1 cellular context compared by ENCODE assay signal in the genomic region with DNA sequence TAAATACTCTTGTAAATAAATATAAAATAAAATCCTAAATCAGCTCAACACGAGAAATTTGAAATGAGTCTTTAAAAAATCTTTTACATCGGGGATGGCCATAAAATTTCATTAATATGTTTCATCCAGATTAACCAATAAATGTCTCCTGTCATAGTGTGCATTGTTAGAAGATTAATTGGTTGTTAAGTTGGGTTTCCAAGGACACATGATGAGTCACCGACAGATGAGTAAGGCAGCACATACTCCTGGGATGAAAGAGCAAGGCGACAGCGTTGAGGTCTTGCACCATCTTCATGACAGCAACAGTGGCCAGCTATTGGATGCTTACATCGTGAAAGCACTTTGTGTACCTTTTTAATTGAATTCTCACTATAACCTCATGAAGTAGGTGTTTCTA.
A peak's percentile ranks its signal among the peaks of the same experiment; 100 is the strongest.
TF ChIP-seq lines count a peak whose summit lies in the region.

No MANE protein-coding gene starts in this region.

TF ChIP-seq in HEK293, 187 proteins besides CTCF, POLR2A, EP300 and RAD21 (continued from another document):
- TF ChIP-seq TCF7L2 (IDR thresholded peaks at IDR 0.05; ENCODE audit: borderline replicate concordance, low read depth, low read length) (0 out of 2 replicates have a peak, but pooled peaks have one; percentile 20), ZNF660 (tag by site-specific recombination; IDR thresholded peaks at IDR 0.05) (peak; percentile 51; the same call in 1 of the 2 replicates), GLIS1 (tag by site-specific recombination; IDR thresholded peaks at IDR 0.05) (no peak), FEZF1 (tag by site-specific recombination; IDR thresholded peaks at IDR 0.05) (no peak), ZNF549 (tag by site-specific recombination; IDR thresholded peaks at IDR 0.05) (no peak), ZEB2 (tag by site-specific recombination; IDR thresholded peaks at IDR 0.05) (0 out of 2 replicates have a peak, but pooled peaks have one; percentile 39), ZNF792 (tag by site-specific recombination; IDR thresholded peaks at IDR 0.05) (no peak), MEIS1 (CRISPR knock-in tag; IDR thresholded peaks at IDR 0.05; ENCODE audit: borderline replicate concordance) (peak; percentile 86; the same call in 1 of the 2 replicates), IKZF3 (tag by site-specific recombination; IDR thresholded peaks at IDR 0.05) (no peak), ZNF76 (tag by site-specific recombination; IDR thresholded peaks at IDR 0.05; ENCODE audit: borderline replicate concordance, low read depth) (no peak)
- TF ChIP-seq, protein P1, sequence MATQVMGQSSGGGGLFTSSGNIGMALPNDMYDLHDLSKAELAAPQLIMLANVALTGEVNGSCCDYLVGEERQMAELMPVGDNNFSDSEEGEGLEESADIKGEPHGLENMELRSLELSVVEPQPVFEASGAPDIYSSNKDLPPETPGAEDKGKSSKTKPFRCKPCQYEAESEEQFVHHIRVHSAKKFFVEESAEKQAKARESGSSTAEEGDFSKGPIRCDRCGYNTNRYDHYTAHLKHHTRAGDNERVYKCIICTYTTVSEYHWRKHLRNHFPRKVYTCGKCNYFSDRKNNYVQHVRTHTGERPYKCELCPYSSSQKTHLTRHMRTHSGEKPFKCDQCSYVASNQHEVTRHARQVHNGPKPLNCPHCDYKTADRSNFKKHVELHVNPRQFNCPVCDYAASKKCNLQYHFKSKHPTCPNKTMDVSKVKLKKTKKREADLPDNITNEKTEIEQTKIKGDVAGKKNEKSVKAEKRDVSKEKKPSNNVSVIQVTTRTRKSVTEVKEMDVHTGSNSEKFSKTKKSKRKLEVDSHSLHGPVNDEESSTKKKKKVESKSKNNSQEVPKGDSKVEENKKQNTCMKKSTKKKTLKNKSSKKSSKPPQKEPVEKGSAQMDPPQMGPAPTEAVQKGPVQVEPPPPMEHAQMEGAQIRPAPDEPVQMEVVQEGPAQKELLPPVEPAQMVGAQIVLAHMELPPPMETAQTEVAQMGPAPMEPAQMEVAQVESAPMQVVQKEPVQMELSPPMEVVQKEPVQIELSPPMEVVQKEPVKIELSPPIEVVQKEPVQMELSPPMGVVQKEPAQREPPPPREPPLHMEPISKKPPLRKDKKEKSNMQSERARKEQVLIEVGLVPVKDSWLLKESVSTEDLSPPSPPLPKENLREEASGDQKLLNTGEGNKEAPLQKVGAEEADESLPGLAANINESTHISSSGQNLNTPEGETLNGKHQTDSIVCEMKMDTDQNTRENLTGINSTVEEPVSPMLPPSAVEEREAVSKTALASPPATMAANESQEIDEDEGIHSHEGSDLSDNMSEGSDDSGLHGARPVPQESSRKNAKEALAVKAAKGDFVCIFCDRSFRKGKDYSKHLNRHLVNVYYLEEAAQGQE (tag by site-specific recombination; IDR thresholded peaks at IDR 0.05): no peak
- TF ChIP-seq, protein P2, sequence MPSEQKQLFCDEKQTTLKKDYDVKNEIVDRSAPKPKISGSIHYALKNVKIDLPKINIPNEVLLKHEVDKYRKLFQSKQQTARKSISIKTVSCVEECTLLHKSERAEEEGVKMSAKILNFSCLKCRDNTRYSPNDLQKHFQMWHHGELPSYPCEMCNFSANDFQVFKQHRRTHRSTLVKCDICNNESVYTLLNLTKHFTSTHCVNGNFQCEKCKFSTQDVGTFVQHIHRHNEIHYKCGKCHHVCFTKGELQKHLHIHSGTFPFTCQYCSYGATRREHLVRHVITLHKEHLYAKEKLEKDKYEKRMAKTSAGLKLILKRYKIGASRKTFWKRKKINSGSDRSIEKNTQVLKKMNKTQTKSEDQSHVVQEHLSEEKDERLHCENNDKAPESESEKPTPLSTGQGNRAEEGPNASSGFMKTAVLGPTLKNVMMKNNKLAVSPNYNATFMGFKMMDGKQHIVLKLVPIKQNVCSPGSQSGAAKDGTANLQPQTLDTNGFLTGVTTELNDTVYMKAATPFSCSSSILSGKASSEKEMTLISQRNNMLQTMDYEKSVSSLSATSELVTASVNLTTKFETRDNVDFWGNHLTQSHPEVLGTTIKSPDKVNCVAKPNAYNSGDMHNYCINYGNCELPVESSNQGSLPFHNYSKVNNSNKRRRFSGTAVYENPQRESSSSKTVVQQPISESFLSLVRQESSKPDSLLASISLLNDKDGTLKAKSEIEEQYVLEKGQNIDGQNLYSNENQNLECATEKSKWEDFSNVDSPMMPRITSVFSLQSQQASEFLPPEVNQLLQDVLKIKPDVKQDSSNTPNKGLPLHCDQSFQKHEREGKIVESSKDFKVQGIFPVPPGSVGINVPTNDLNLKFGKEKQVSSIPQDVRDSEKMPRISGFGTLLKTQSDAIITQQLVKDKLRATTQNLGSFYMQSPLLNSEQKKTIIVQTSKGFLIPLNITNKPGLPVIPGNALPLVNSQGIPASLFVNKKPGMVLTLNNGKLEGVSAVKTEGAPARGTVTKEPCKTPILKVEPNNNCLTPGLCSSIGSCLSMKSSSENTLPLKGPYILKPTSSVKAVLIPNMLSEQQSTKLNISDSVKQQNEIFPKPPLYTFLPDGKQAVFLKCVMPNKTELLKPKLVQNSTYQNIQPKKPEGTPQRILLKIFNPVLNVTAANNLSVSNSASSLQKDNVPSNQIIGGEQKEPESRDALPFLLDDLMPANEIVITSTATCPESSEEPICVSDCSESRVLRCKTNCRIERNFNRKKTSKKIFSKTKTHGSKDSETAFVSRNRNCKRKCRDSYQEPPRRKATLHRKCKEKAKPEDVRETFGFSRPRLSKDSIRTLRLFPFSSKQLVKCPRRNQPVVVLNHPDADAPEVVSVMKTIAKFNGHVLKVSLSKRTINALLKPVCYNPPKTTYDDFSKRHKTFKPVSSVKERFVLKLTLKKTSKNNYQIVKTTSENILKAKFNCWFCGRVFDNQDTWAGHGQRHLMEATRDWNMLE (tag by site-specific recombination; conservative IDR thresholded peaks at IDR 0.05; ENCODE audit: low read depth): 0 out of 2 replicates have a peak, but pooled peaks have one; percentile 12
